13 cellular contexts compared by ENCODE assay signal in the genomic region with DNA sequence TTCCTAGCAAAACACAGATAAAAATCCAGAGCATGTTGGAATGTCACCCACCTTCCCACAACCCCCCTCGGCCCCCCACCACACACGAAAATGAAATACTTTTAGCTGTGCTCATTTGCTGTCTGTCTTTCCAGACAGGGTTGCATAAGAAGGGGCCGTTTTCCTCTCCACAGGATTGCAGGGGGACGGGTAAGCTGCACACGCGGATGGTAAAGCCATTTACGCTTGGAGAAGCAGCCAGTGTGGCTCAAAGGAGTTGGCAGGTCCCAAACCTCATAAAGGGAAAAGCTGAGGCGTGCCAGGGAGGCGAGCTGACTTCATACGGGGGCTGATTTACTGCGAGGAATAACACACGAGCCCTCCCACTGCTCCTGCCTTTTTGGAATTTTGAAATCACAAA. TPM values are rescaled to one million over a fixed set of nuclear protein-coding genes. Genes with fewer than 3 reads are reported as not detected.
DNase-seq lines count a peak whose midpoint lies in the region; ATAC-seq and TF ChIP-seq lines count a peak whose summit lies in the region.
"Had no signal": no experiment of that assay in that cellular context is flagged by ENCODE, and none has a peak within 500 bp of the region (broad histone marks: within the 10 kb centered on the region; RNA-seq: fewer than 3 reads in every experiment).

No MANE protein-coding gene starts in this region.

- intact Hi-C loops in heart left ventricle (cut with DNase I) (no loop called here), posterior cingulate gyrus (cut with DNase I) (no loop called here)

- peaks cover 0 to 5% (median 0%) of the 10 kb centered on the region in 12 donors for H3K9me3 ChIP-seq in heart left ventricle
- H3K9me3 ChIP-seq in SJCRH30 (replicated peaks): no peaks in the 10 kb centered on the region

- H3K27me3 ChIP-seq in heart left ventricle (peaks cover 0 to 8% (median 0%) of the 10 kb centered on the region in 9 donors), SJCRH30 (peaks cover 5% of the 10 kb centered on the region; the same call in 1 of the 2 replicates)

- no peak for TF ChIP-seq POLR2A in heart left ventricle (IDR thresholded peaks at IDR 0.05)

- H3K27ac ChIP-seq in adipose tissue (ENCODE audit: low read depth, low read length) (peak overlapping the region; percentile 29), heart left ventricle (peak overlapping the region in 9 of 12 donors; percentile 20 to 60 (median 38)), SJCRH30 (no peak overlapping the region)

- peak in 3 of 4 donors; percentile 58 to 92 (median 83) for ATAC-seq in heart left ventricle
- ATAC-seq: activated CD8-positive, alpha-beta memory T cell treated with anti-CD3 and anti-CD28 coated beads, Interleukin-2, amount 10 ng/mL, durations not matched to agents 7 days and 5 days; naive thymus-derived CD8-positive, alpha-beta T cell had no signal

- TF ChIP-seq CTCF in AG04449 (IDR thresholded peaks at IDR 0.05; ENCODE audit: insufficient read depth, low read length, missing control alignments): no peak
- no peak for TF ChIP-seq CTCF in heart left ventricle (IDR thresholded peaks at IDR 0.05)

- H3K4me3 ChIP-seq in AG04449 (ENCODE audit: low read depth, low read length) (no peak overlapping the region), heart left ventricle (no peak overlapping the region), SJCRH30 (no peak overlapping the region)

- peak; percentile 97 for DNase-seq in AG04449 (ENCODE audit: low read depth, low spot score)
- DNase-seq in heart left ventricle: peak in 4 of 5 donors; percentile 23 to 77 (median 62)
- DNase-seq in posterior cingulate gyrus: peak in 7 of 10 donors; percentile 19 to 89 (median 51)
- no peak for DNase-seq in NCI-H510A treated with DMSO at 0.1 percent for 48 hours (lab: John Stamatoyannopoulos, UW)
- DNase-seq in stimulated activated CD4-positive, alpha-beta T cell treated with anti-CD3 and anti-CD28 coated beads, Interleukin-4, amount 100 ng/mL, for 4 hours: no peak
- no peak for DNase-seq in DMS153 treated with DMSO at 0.1 percent for 48 hours (lab: John Stamatoyannopoulos, UW; ENCODE audit: unreplicated experiment)
- DNase-seq in SJCRH30: no peak
- DNase-seq: activated CD8-positive, alpha-beta memory T cell treated with anti-CD3 and anti-CD28 coated beads, Interleukin-2, amount 10 ng/mL, durations not matched to agents 7 days and 5 days; activated naive CD8-positive, alpha-beta T cell treated with anti-CD3 and anti-CD28 coated beads, Interleukin-2, amount 10 ng/mL, durations not matched to agents 7 days and 5 days; naive thymus-derived CD8-positive, alpha-beta T cell; NCI-H446 treated with DMSO at 0.1 percent for 48 hours; stimulated activated CD4-positive, alpha-beta T cell treated with anti-CD3 and anti-CD28 coated beads, Interleukin-1b, Interleukin-23, amount 100 ng/mL, for 48 hours had no signal

- H3K4me1 ChIP-seq in heart left ventricle: peaks cover 0 to 16% (median 2%) of the 10 kb centered on the region in 12 donors
- no peaks in the 10 kb centered on the region for H3K4me1 ChIP-seq in SJCRH30

- WGBS in adipose tissue, 3 donors: 48 to 67% (median 57%) methylated on average over 12 of the region's 12 CpGs
- WGBS in heart left ventricle, 4 donors: 68 to 73% (median 72%) methylated on average over 12 of the region's 12 CpGs

- no peaks in the 10 kb centered on the region for H3K36me3 ChIP-seq in heart left ventricle
- no peaks in the 10 kb centered on the region for H3K36me3 ChIP-seq in SJCRH30

- CTCF ChIA-PET in AG04449 (lab: Yijun Ruan, JAX): interaction anchor here (0.8 to 2.0 kb wide), 9 partner anchors 8 to 195 kb away, joined by 3 to 8 read pairs (median 3); no protein-coding TSS in a partner anchor

- POLR2A ChIA-PET in AG04449 (lab: Yijun Ruan, JAX): interaction anchor here (0.7 to 2.1 kb wide), 13 partner anchors 8 to 132 kb away, joined by 3 to 22 read pairs (median 5); a partner anchor contains a TSS

RNA-seq across cellular contexts. Expression of a gene that starts 47.4 kb away (rescaled TPM):
- polyA plus RNA-seq in adipose tissue (1 to 10 TPM in 1 of 3 donors, under 1 TPM in 2; 0.44 to 5.1 (median 0.56) TPM), heart left ventricle (1 to 10 TPM; 2.1 to 5.9 TPM)
- total RNA-seq in heart left ventricle: 10 to 100 TPM in 6 of 9 donors, 1 to 10 TPM in 3; 7.8 to 35.5 (median 12.8) TPM
- total RNA-seq in SJCRH30 (2014; rRNA removed; shearing (Covaris generic)): not detected in 2 replicates

Comparison
In these comparisons a context has a peak if more than half of its experiments do, and no peak if none do; other contexts are left out.
1. DNase-seq: peak in AG04449 (single experiment), heart left ventricle (4 of 5) and posterior cingulate gyrus (7 of 10); none in NCI-H510A treated with DMSO at 0.1 percent for 48 hours (single experiment), stimulated activated CD4-positive, alpha-beta T cell treated with anti-CD3 and anti-CD28 coated beads, Interleukin-4, amount 100 ng/mL, for 4 hours (0 of 2), DMS153 treated with DMSO at 0.1 percent for 48 hours (single experiment) and SJCRH30 (0 of 2).